ENCODE assay signal across 10 cellular contexts in genomic region chr15:23303654-23304053, GRCh38. TPM values are rescaled to one million over a fixed set of nuclear protein-coding genes. Genes with fewer than 3 reads are reported as not detected.
DNase-seq lines count a peak whose midpoint lies in the region; ATAC-seq and TF ChIP-seq lines count a peak whose summit lies in the region.
"Not testable (repeated sequence)": the region's sequence is repeated elsewhere in the genome, so short reads cannot be mapped to it uniquely, and the experiment has no call there.
"Had no signal": no experiment of that assay in that cellular context is flagged by ENCODE, and none has a peak within 500 bp of the region (broad histone marks: within the 10 kb centered on the region; RNA-seq: fewer than 3 reads in every experiment).

No MANE protein-coding gene starts in this region.

- H2AK5ac ChIP-seq in trophoblast cell (ENCODE audit: low read length), result not testable (repeated sequence)

- not testable (repeated sequence) for H4K12ac ChIP-seq in trophoblast cell (ENCODE audit: low read depth, low read length)

- H3K23ac ChIP-seq in trophoblast cell (ENCODE audit: low read length), result not testable (repeated sequence)

- not testable (repeated sequence) for H3K27me3 Mint-ChIP-seq in endodermal cell (ENCODE audit: insufficient read depth); immature natural killer cell (ENCODE audit: low read depth in 3 of 3)

- H3K4me2 ChIP-seq in SU-DHL-6 (ENCODE audit: low read depth, low read length, poor library complexity, severe bottlenecking); trophoblast cell (ENCODE audit: low read length): not testable (repeated sequence)

- H2AFZ ChIP-seq in SU-DHL-6 (ENCODE audit: low read depth, low read length, severe bottlenecking); trophoblast cell (ENCODE audit: insufficient read depth, low read length, poor library complexity): not testable (repeated sequence)

- H3K4me3 Mint-ChIP-seq in endodermal cell (peak overlapping the region; percentile 75), immature natural killer cell (peak overlapping the region; percentile 80 to 97 (median 86))

- not testable (repeated sequence) for H3K79me2 ChIP-seq in SU-DHL-6 (ENCODE audit: insufficient read depth, low read length); trophoblast cell (ENCODE audit: control insufficient read depth, insufficient read depth, low read length, poor library complexity)

- H2BK5ac ChIP-seq in trophoblast cell (ENCODE audit: low read depth, low read length, poor library complexity), result not testable (repeated sequence)

- TF ChIP-seq POLR2A in transverse colon (IDR thresholded peaks at IDR 0.05), result not testable (repeated sequence)

- ATAC-seq in HG03135 (IDR thresholded peaks at IDR 0.05; ENCODE audit: unreplicated experiment), result peak; percentile 44

- not testable (repeated sequence) for H3K79me1 ChIP-seq in trophoblast cell (ENCODE audit: low read length)

- H3K27ac Mint-ChIP-seq in endodermal cell (peak overlapping the region; percentile 79), immature natural killer cell (peak overlapping the region in 5 of 6 donors; percentile 31 to 81 (median 47))

- H3K9me3 ChIP-seq in SU-DHL-6 (ENCODE audit: insufficient read depth, low read length); trophoblast cell (ENCODE audit: insufficient read depth, low read depth, low read length); transverse colon: not testable (repeated sequence)
- peaks cover 14% of the 10 kb centered on the region for H3K9me3 ChIP-seq in endodermal cell (ENCODE audit: control insufficient read depth, low read length)

- not testable (repeated sequence) for TF ChIP-seq CTCF in SU-DHL-6 (IDR thresholded peaks at IDR 0.05; ENCODE audit: insufficient read depth, low read length, poor library complexity, severe bottlenecking); endodermal cell (conservative IDR thresholded peaks at IDR 0.05); transverse colon (IDR thresholded peaks at IDR 0.05)

- H4K91ac ChIP-seq in trophoblast cell (ENCODE audit: low read depth, low read length), result not testable (repeated sequence)

- DNase-seq in ELR (ENCODE audit: low read depth) (peak; percentile 42), endodermal cell (peak; percentile 48), immature natural killer cell (peak; percentile 23 to 63 (median 32)), trophoblast cell (peak; percentile 29 to 48), transverse colon (peak; percentile 66)
- peak; percentile 43 for DNase-seq in activated naive CD4-positive, alpha-beta T cell treated with Interleukin-2 at 50 U/mL for 16 hours

- H4K20me1 ChIP-seq in SU-DHL-6 (ENCODE audit: low read depth, low read length), result not testable (repeated sequence)

- not testable (repeated sequence) for H3K4me3 ChIP-seq in SU-DHL-6 (ENCODE audit: insufficient read depth, low read length, poor library complexity, severe bottlenecking); endodermal cell (ENCODE audit: low read length)
- H3K4me3 ChIP-seq in trophoblast cell (ENCODE audit: low read depth, low read length) (peak overlapping the region; percentile 68), transverse colon (peak overlapping the region in 3 of 4 donors; percentile 40 to 58 (median 42))

- H3K14ac ChIP-seq in trophoblast cell (ENCODE audit: low read length), result not testable (repeated sequence)

- H3K18ac ChIP-seq in trophoblast cell (ENCODE audit: low read length), result not testable (repeated sequence)

- H3K27me3 ChIP-seq in SU-DHL-6 (ENCODE audit: low read length); endodermal cell (ENCODE audit: control insufficient read depth, insufficient read depth, low read length, poor library complexity, severe bottlenecking); trophoblast cell (ENCODE audit: insufficient read depth, low read length); transverse colon: not testable (repeated sequence)

- in situ Hi-C loops in transverse colon (cut with MboI; ENCODE audit: low pct_ligation_motif_present in 1 of 4, low pct_unique_long_range_greater_than_20kb in 1 of 4, low sequenced_read_pairs in 3 of 4), result not testable (repeated sequence)

- H3K36me3 Mint-ChIP-seq in endodermal cell (ENCODE audit: low read depth), result peaks cover 17% of the 10 kb centered on the region
- H3K36me3 Mint-ChIP-seq in immature natural killer cell, result not testable (repeated sequence)

- not testable (repeated sequence) for TF ChIP-seq EP300 in transverse colon (IDR thresholded peaks at IDR 0.05; ENCODE audit: low read depth)

- not testable (repeated sequence) for H4K8ac ChIP-seq in trophoblast cell (ENCODE audit: low read depth, low read length)

- H3K27ac ChIP-seq in SU-DHL-6 (ENCODE audit: low read depth, low read length); endodermal cell (ENCODE audit: low read depth, low read length); trophoblast cell (ENCODE audit: low read depth, low read length): not testable (repeated sequence)
- H3K27ac ChIP-seq in transverse colon, result peak overlapping the region; percentile 67 to 83 (median 74)

- H3F3A ChIP-seq in SU-DHL-6 (ENCODE audit: insufficient read depth), result not testable (repeated sequence)

- not testable (repeated sequence) for H2BK120ac ChIP-seq in trophoblast cell (ENCODE audit: insufficient read depth, low read length, poor library complexity)

- not testable (repeated sequence) for H3K4me1 Mint-ChIP-seq in endodermal cell
- H3K4me1 Mint-ChIP-seq in immature natural killer cell, result peaks cover 25 to 32% of the 10 kb centered on the region in 2 donors

- H3K9ac ChIP-seq in SU-DHL-6 (ENCODE audit: low read length), result 0 out of 2 replicates have a peak overlapping the region, but pooled peaks have one; percentile 32
- H3K9ac ChIP-seq in endodermal cell (ENCODE audit: extremely low read depth, low read length, poor library complexity, severe bottlenecking); trophoblast cell (ENCODE audit: low read length): not testable (repeated sequence)

- peaks cover 33% of the 10 kb centered on the region for H3K9me3 Mint-ChIP-seq in endodermal cell
- H3K9me3 Mint-ChIP-seq in immature natural killer cell, result not testable (repeated sequence)

- not testable (repeated sequence) for H3K36me3 ChIP-seq in SU-DHL-6 (ENCODE audit: low read length); endodermal cell (ENCODE audit: control insufficient read depth, insufficient read depth, low read length); trophoblast cell (ENCODE audit: control insufficient read depth in 1 of 2, insufficient read depth in 2 of 2, low read length in 2 of 2); transverse colon

- not testable (repeated sequence) for H3K4ac ChIP-seq in trophoblast cell (ENCODE audit: low read depth, low read length)

- intact Hi-C loops in transverse colon (cut with DNase I; ENCODE audit: low total_unique reads), result not testable (repeated sequence)

- H2BK12ac ChIP-seq in trophoblast cell (ENCODE audit: low read length), result not testable (repeated sequence)

- H3K9me2 ChIP-seq in SU-DHL-6 (replicated peaks; ENCODE audit: insufficient read depth, low read length), result not testable (repeated sequence)

- not testable (repeated sequence) for H3K4me1 ChIP-seq in endodermal cell (ENCODE audit: control insufficient read depth, insufficient read depth, low read length); trophoblast cell (ENCODE audit: control insufficient read depth in 1 of 2, insufficient read depth in 2 of 2, low read length in 2 of 2)
- peaks cover 12 to 21% (median 16%) of the 10 kb centered on the region in 4 donors for H3K4me1 ChIP-seq in transverse colon

- WGBS in endodermal cell (ENCODE audit: insufficient coverage in 1 of 2, insufficient read length in 1 of 2), 2 experiments, result 48% methylated on average over 27 of the region's 55 CpGs; no CpG with 5 or more reads in 1 of the 2 experiments
- WGBS in trophoblast cell (ENCODE audit: extremely low coverage, insufficient coverage, insufficient read length), result no CpG with 5 or more reads among the region's 55 CpGs
- 0% methylated on average over 1 of the region's 55 CpGs; no CpG with 5 or more reads in 1 of the 2 donors for WGBS in transverse colon (ENCODE audit: low coverage in 1 of 2), 2 donors

RNA-seq across cellular contexts. Expression of gene GOLGA6L26, which starts 30.3 kb away (rescaled TPM):
- total RNA-seq in endodermal cell (not detected), transverse colon (not detected)
- polyA plus RNA-seq in endodermal cell (2013, experiment 1 of 2), result not detected
- polyA plus RNA-seq in endodermal cell (2013, experiment 2 of 2), result not detected
- not detected for polyA plus RNA-seq in immature natural killer cell
- not detected in 2 replicates for polyA plus RNA-seq in trophoblast cell (2013)
- total RNA-seq: H1, occipital lobe had no signal
- polyA plus RNA-seq: H1 had no signal

RNA-seq across cellular contexts. Expression of gene GOLGA8S, which starts 50.9 kb away (rescaled TPM):
- under 1 TPM in 1 of 2 donors, not detected in 1; 0.07 TPM for total RNA-seq in endodermal cell
- polyA plus RNA-seq in endodermal cell (2013, experiment 1 of 2), result not detected
- polyA plus RNA-seq in endodermal cell (2013, experiment 2 of 2), result not detected
- under 1 TPM in 1 of 3 donors, not detected in 2; 0.07 TPM for polyA plus RNA-seq in immature natural killer cell
- polyA plus RNA-seq in trophoblast cell (2013), result 0.01 TPM in 1 of 2 replicates, not detected in the other
- not detected for total RNA-seq in transverse colon
- total RNA-seq: occipital lobe had no signal
